ENCODE assay signal across 8 cellular contexts in the genomic region with DNA sequence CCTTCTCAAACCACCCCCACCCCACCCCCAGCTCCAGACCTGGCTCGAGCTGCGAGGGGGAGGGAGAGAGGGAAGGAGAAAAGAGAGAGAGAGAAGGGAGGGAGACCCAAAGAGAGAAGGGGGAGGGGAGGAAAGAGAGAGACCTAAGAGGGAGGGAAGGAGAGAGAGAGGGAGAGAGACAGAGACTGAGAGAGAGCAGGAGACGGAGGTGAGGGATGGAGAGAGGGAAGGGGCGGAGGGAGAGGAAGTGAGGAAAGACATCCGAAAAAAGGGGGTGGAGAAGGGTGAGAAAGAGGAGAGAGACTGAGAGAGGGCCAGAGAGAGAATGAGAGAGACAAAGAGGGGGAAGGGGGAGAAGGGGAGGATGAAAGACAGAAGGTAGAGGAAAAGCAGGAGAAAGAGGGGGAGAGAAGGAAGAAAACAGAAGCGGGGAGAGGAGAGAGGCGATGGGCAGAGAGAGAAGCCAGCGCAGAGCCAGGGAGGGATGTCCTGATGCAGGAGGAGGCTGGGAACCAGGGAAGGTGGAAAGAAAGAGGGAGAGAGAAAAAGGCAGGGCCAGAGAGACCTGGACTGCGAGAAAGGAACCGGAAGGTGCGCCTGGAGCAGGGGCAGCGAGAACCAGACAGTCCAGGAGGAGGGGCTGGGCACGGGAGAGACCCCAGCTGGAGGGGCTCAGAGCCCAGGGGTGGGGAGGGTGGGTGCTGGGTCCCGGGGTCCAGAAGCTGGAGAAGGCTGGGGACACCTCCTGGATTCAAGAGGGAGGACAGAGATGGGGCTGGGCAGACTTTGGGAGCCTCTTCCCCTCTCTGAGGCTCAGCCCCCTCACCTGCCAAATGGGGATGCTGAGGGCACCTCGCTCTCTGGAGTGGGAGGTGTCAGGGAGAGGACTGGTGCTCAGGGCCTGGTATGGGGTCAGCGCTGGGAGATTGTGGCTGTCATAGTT. TPM values are rescaled to one million over a fixed set of nuclear protein-coding genes. Genes with fewer than 3 reads are reported as not detected.
DNase-seq lines count a peak whose midpoint lies in the region; ATAC-seq and TF ChIP-seq lines count a peak whose summit lies in the region.

No MANE protein-coding gene starts in this region.

- peak overlapping the region; percentile 96 for H2AK5ac ChIP-seq in mesendoderm (ENCODE audit: low read length)

- no peak for TF ChIP-seq CTCF in mammary epithelial cell (conservative IDR thresholded peaks at IDR 0.05 in 1 of 2, IDR thresholded peaks at IDR 0.05 in 1 of 2; ENCODE audit: extremely low read depth in 1 of 2, insufficient read depth in 1 of 2, low read depth in 1 of 2, low read length in 2 of 2)
- peak in 1 of 4 experiments; percentile 24 for TF ChIP-seq CTCF in uterus (IDR thresholded peaks at IDR 0.05)

- H3K56ac ChIP-seq in mesendoderm (ENCODE audit: low read length): peak overlapping the region; percentile 93

- H3K27me3 Mint-ChIP-seq in activated CD8-positive, alpha-beta memory T cell treated with anti-CD3 and anti-CD28 coated beads, Interleukin-2, amount 10 ng/mL, durations not matched to agents 7 days and 5 days: peaks cover 19% of the 10 kb centered on the region

- peaks cover 3% of the 10 kb centered on the region for H3K4me1 Mint-ChIP-seq in activated CD8-positive, alpha-beta memory T cell treated with anti-CD3 and anti-CD28 coated beads, Interleukin-2, amount 10 ng/mL, durations not matched to agents 7 days and 5 days

- peaks cover 31% of the 10 kb centered on the region for H3K79me1 ChIP-seq in mesendoderm (ENCODE audit: low read length)

- no peak overlapping the region for H3K4me3 Mint-ChIP-seq in activated CD8-positive, alpha-beta memory T cell treated with anti-CD3 and anti-CD28 coated beads, Interleukin-2, amount 10 ng/mL, durations not matched to agents 7 days and 5 days

- H3K4me2 ChIP-seq in BLaER1 treated with 17β-estradiol and CSF1 and Interleukin-3, amounts not matched to agents 10 nM and 100 nM: peak overlapping the region; percentile 89 to 99 (median 96)
- H3K4me2 ChIP-seq in Karpas-422 (ENCODE audit: low read depth, low read length, poor library complexity, severe bottlenecking) (peak overlapping the region; percentile 95), mammary epithelial cell (ENCODE audit: insufficient read depth, low read depth, low read length) (peak overlapping the region; percentile 97), mesendoderm (ENCODE audit: low read length) (peak overlapping the region; percentile 84)

- no peak overlapping the region for H2BK120ac ChIP-seq in mesendoderm (ENCODE audit: low read depth, low read length)

- H2BK15ac ChIP-seq in mesendoderm (replicated peaks; ENCODE audit: low read depth): no peak overlapping the region

- H3K9ac ChIP-seq in BLaER1 treated with 17β-estradiol and CSF1 and Interleukin-3, amounts not matched to agents 10 nM and 100 nM: peak overlapping the region; percentile 81 to 98 (median 85)
- H3K9ac ChIP-seq in Karpas-422 (ENCODE audit: low read length) (peak overlapping the region; percentile 84), mammary epithelial cell (ENCODE audit: insufficient read depth, low read length) (peak overlapping the region; percentile 9), mesendoderm (ENCODE audit: low read length) (peak overlapping the region; percentile 72)

- TF ChIP-seq POLR2A in uterus (IDR thresholded peaks at IDR 0.05): no peak

- dilution Hi-C loops in mammary epithelial cell (cut with HindIII; ENCODE audit: low sequenced_read_pairs): no loop called here

- in situ Hi-C loops in mammary epithelial cell (cut with MboI; ENCODE audit: low sequenced_read_pairs in 2 of 2): no loop called here

- peaks cover 30 to 46% (median 43%) of the 10 kb centered on the region in 11 experiments for H3K36me3 ChIP-seq in BLaER1 treated with 17β-estradiol and CSF1 and Interleukin-3, amounts not matched to agents 10 nM and 100 nM
- H3K36me3 ChIP-seq in Karpas-422 (ENCODE audit: insufficient read depth, low read length): no peaks in the 10 kb centered on the region
- peaks cover 10% of the 10 kb centered on the region for H3K36me3 ChIP-seq in mammary epithelial cell (ENCODE audit: insufficient read depth, low read length)
- H3K36me3 ChIP-seq in mesendoderm (ENCODE audit: control insufficient read depth, insufficient read depth, low read length): peaks cover 2% of the 10 kb centered on the region
- H3K36me3 ChIP-seq in uterus: no peaks in the 10 kb centered on the region

- no peaks in the 10 kb centered on the region for H3K27me3 ChIP-seq in BLaER1 treated with 17β-estradiol and CSF1 and Interleukin-3, amounts not matched to agents 10 nM and 100 nM
- H3K27me3 ChIP-seq in Karpas-422 (ENCODE audit: low read length) (no peaks in the 10 kb centered on the region), mammary epithelial cell (ENCODE audit: insufficient read depth, low read length) (no peaks in the 10 kb centered on the region), mesendoderm (ENCODE audit: insufficient read depth, low read length, poor library complexity) (no peaks in the 10 kb centered on the region), uterus (no peaks in the 10 kb centered on the region)

- H3K4ac ChIP-seq in mesendoderm (ENCODE audit: low read depth, low read length): peak overlapping the region; percentile 26

- H3K79me2 ChIP-seq in Karpas-422 (ENCODE audit: low read length) (no peaks in the 10 kb centered on the region), mammary epithelial cell (ENCODE audit: insufficient read depth, low read length) (peaks cover 85% of the 10 kb centered on the region), mesendoderm (ENCODE audit: control insufficient read depth, insufficient read depth, low read length) (peaks cover 33% of the 10 kb centered on the region)

- H3K9me2 ChIP-seq in Karpas-422 (replicated peaks; ENCODE audit: insufficient read depth, low read length): no peaks in the 10 kb centered on the region

- no peak overlapping the region for H3K27ac Mint-ChIP-seq in activated CD8-positive, alpha-beta memory T cell treated with anti-CD3 and anti-CD28 coated beads, Interleukin-2, amount 10 ng/mL, durations not matched to agents 7 days and 5 days

- peak overlapping the region; percentile 13 for H2BK5ac ChIP-seq in mesendoderm (ENCODE audit: low read length)

- H3K23ac ChIP-seq in mesendoderm (ENCODE audit: low read length): peak overlapping the region; percentile 9

- CTCF ChIA-PET in mammary epithelial cell (lab: Charles Lee; ENCODE audit: low non-redundant PET): no interaction called here
- CTCF ChIA-PET in activated CD8-positive, alpha-beta memory T cell treated with anti-CD3 and anti-CD28 coated beads, Interleukin-2, amount 10 ng/mL, durations not matched to agents 7 days and 5 days (lab: Charles Lee): interaction anchor here (1.4 kb wide), 1 partner anchor 13 kb away, joined by 4 read pairs; no protein-coding TSS in a partner anchor

- peaks cover 33 to 63% (median 42%) of the 10 kb centered on the region in 10 experiments for H3K4me1 ChIP-seq in BLaER1 treated with 17β-estradiol and CSF1 and Interleukin-3, amounts not matched to agents 10 nM and 100 nM
- H3K4me1 ChIP-seq in Karpas-422 (ENCODE audit: low read length) (peaks cover 19% of the 10 kb centered on the region), mammary epithelial cell (ENCODE audit: insufficient read depth, low read length) (peaks cover 20% of the 10 kb centered on the region), mesendoderm (ENCODE audit: control insufficient read depth, low read depth, low read length) (peaks cover 6% of the 10 kb centered on the region), uterus (peaks cover 0 to 24% of the 10 kb centered on the region in 2 donors)

- no peaks in the 10 kb centered on the region for H3K9me3 ChIP-seq in BLaER1 treated with 17β-estradiol and CSF1 and Interleukin-3, amounts not matched to agents 10 nM and 100 nM (replicated peaks in 1 of 11)
- no peaks in the 10 kb centered on the region for H3K9me3 ChIP-seq in Karpas-422 (ENCODE audit: low read length)
- H3K9me3 ChIP-seq in mammary epithelial cell (replicated peaks; ENCODE audit: insufficient read depth, low read length): no peaks in the 10 kb centered on the region
- no peaks in the 10 kb centered on the region for H3K9me3 ChIP-seq in uterus

- DNase-seq in Karpas-422 (peak; percentile 52), mammary epithelial cell (no peak), mesendoderm (peak; percentile 96), uterus (no peak)
- DNase-seq in activated CD8-positive, alpha-beta memory T cell treated with anti-CD3 and anti-CD28 coated beads, Interleukin-2, amount 10 ng/mL, durations not matched to agents 7 days and 5 days: no peak
- DNase-seq in activated effector memory CD4-positive, alpha-beta T cell treated with Interleukin-2 at 50 U/mL for 16 hours: no peak

- H3K4me3 ChIP-seq in BLaER1 treated with 17β-estradiol and CSF1 and Interleukin-3, amounts not matched to agents 10 nM and 100 nM: peak overlapping the region; percentile 72 to 96 (median 81)
- peak overlapping the region; percentile 73 for H3K4me3 ChIP-seq in Karpas-422 (ENCODE audit: low read length)
- H3K4me3 ChIP-seq in mammary epithelial cell (replicated peaks in 1 of 3; ENCODE audit: insufficient read depth in 1 of 3, low read depth in 2 of 3, low read length in 3 of 3): peak overlapping the region; percentile 80 to 94 (median 82)
- peak overlapping the region; percentile 35 for H3K4me3 ChIP-seq in mesendoderm (ENCODE audit: low read length)
- H3K4me3 ChIP-seq in uterus: peak overlapping the region; percentile 95 to 99

- H3K18ac ChIP-seq in mesendoderm (ENCODE audit: low read length): peak overlapping the region; percentile 92

- H2AFZ ChIP-seq in Karpas-422 (ENCODE audit: low read length) (peak overlapping the region; percentile 96), mammary epithelial cell (ENCODE audit: low read depth, low read length) (no peak overlapping the region)

- no peak overlapping the region for H4K8ac ChIP-seq in mesendoderm (ENCODE audit: low read depth, low read length)

- 32% methylated on average over 3 of the region's 16 CpGs for WGBS in mammary epithelial cell (ENCODE audit: low coverage, missing lambda C conversion rate)
- no CpG with 5 or more reads among the region's 16 CpGs for WGBS in mesendoderm (ENCODE audit: extremely low coverage, insufficient coverage, low lambda C conversion rate)

- intact Hi-C loops in mammary epithelial cell (cut with micrococcal nuclease): no loop called here
- intact Hi-C loops in uterus (cut with DNase I; ENCODE audit: low total_unique reads): no loop called here

- H3K9me3 Mint-ChIP-seq in activated CD8-positive, alpha-beta memory T cell treated with anti-CD3 and anti-CD28 coated beads, Interleukin-2, amount 10 ng/mL, durations not matched to agents 7 days and 5 days (ENCODE audit: low read depth): no peaks in the 10 kb centered on the region

- no TSS peak for BruUV-seq in mammary epithelial cell (replicated peaks; lab: Mats Ljungman, UMichigan)

- no peaks in the 10 kb centered on the region for H3K36me3 Mint-ChIP-seq in activated CD8-positive, alpha-beta memory T cell treated with anti-CD3 and anti-CD28 coated beads, Interleukin-2, amount 10 ng/mL, durations not matched to agents 7 days and 5 days

- no peak for ATAC-seq in activated CD8-positive, alpha-beta memory T cell treated with anti-CD3 and anti-CD28 coated beads, Interleukin-2, amount 10 ng/mL, durations not matched to agents 7 days and 5 days
- no peak for ATAC-seq in HG02885 (IDR thresholded peaks at IDR 0.05; ENCODE audit: poor library complexity, unreplicated experiment)

- H4K5ac ChIP-seq in mesendoderm (ENCODE audit: low read length): no peak overlapping the region

- H4K20me1 ChIP-seq in BLaER1 treated with 17β-estradiol and CSF1 and Interleukin-3, amounts not matched to agents 10 nM and 100 nM: peaks cover 13 to 57% (median 48%) of the 10 kb centered on the region in 11 experiments; a peak in 20 of 22 replicates
- H4K20me1 ChIP-seq in Karpas-422 (ENCODE audit: insufficient read depth, low read depth, low read length) (no peaks in the 10 kb centered on the region), mammary epithelial cell (ENCODE audit: insufficient read depth, low read length) (no peaks in the 10 kb centered on the region)

- peak overlapping the region; percentile 70 to 98 (median 81); a peak in 19 of 22 replicates for H3K27ac ChIP-seq in BLaER1 treated with 17β-estradiol and CSF1 and Interleukin-3, amounts not matched to agents 10 nM and 100 nM
- no peak overlapping the region for H3K27ac ChIP-seq in Karpas-422 (ENCODE audit: low read length)
- no peak overlapping the region for H3K27ac ChIP-seq in mammary epithelial cell (ENCODE audit: insufficient read depth, low read depth, low read length)
- H3K27ac ChIP-seq in mesendoderm (ENCODE audit: low read depth, low read length): peak overlapping the region; percentile 48
- H3K27ac ChIP-seq in uterus: peak overlapping the region; percentile 100

RNA-seq across cellular contexts. Expression of a gene that starts 1.7 kb away (rescaled TPM):
- total RNA-seq in Karpas-422 (2014; rRNA removed; shearing (Covaris generic); ENCODE audit: low replicate concordance): 20.7 and 49.8 TPM in 2 replicates
- total RNA-seq in mammary epithelial cell (10 to 100 TPM in 1 of 2 donors, 1 to 10 TPM in 1; 3.7 to 16.1 TPM), uterus (100 to 1,000 TPM in 1 of 4 donors, 10 to 100 TPM in 2, 1 to 10 TPM in 1; 9.7 to 112 (median 22.5) TPM)
- 5.2 TPM for polyA plus RNA-seq in mammary epithelial cell
- 1.2 TPM for polyA minus RNA-seq in mammary epithelial cell
- 2.2 TPM for polyA plus RNA-seq in mesendoderm (2013, experiment 1 of 2)
- 1.7 TPM for polyA plus RNA-seq in mesendoderm (2013, experiment 2 of 2)
- 1 to 10 TPM; 2.3 to 2.6 TPM for total RNA-seq in activated CD8-positive, alpha-beta memory T cell treated with anti-CD3 and anti-CD28 coated beads, Interleukin-2, amount 10 ng/mL, durations not matched to agents 7 days and 5 days

RNA-seq across cellular contexts. Expression of a gene that starts 32.4 kb away (rescaled TPM):
- not detected in 2 replicates for total RNA-seq in Karpas-422 (2014; rRNA removed; shearing (Covaris generic); ENCODE audit: low replicate concordance)
- under 1 TPM in 1 of 2 donors, not detected in 1; 0.82 TPM for total RNA-seq in mammary epithelial cell
- 0.05 TPM for polyA plus RNA-seq in mammary epithelial cell
- polyA minus RNA-seq in mammary epithelial cell: not detected
- 0.10 TPM for polyA plus RNA-seq in mesendoderm (2013, experiment 1 of 2)
- polyA plus RNA-seq in mesendoderm (2013, experiment 2 of 2): 0.10 TPM
- 1 to 10 TPM in 1 of 4 donors, under 1 TPM in 3; 0.29 to 2.0 (median 0.70) TPM for total RNA-seq in uterus
- total RNA-seq in activated CD8-positive, alpha-beta memory T cell treated with anti-CD3 and anti-CD28 coated beads, Interleukin-2, amount 10 ng/mL, durations not matched to agents 7 days and 5 days: not detected

RNA-seq across cellular contexts. Expression of a gene that starts 44.8 kb away (rescaled TPM):
- 1.0 TPM in 1 of 2 replicates, not detected in the other for total RNA-seq in Karpas-422 (2014; rRNA removed; shearing (Covaris generic); ENCODE audit: low replicate concordance)
- total RNA-seq in mammary epithelial cell (not detected), uterus (1 to 10 TPM in 2 of 4 donors, under 1 TPM in 1, not detected in 1; 0.69 to 3.5 (median 1.0) TPM)
- 0.03 TPM for polyA plus RNA-seq in mammary epithelial cell
- not detected for polyA minus RNA-seq in mammary epithelial cell
- 0.01 TPM for polyA plus RNA-seq in mesendoderm (2013, experiment 1 of 2)
- 0.03 TPM for polyA plus RNA-seq in mesendoderm (2013, experiment 2 of 2)
- under 1 TPM in 1 of 2 experiments, not detected in 1; 0.91 TPM for total RNA-seq in activated CD8-positive, alpha-beta memory T cell treated with anti-CD3 and anti-CD28 coated beads, Interleukin-2, amount 10 ng/mL, durations not matched to agents 7 days and 5 days

Comparison
In these comparisons a context has a peak if more than half of its experiments do, and no peak if none do; other contexts are left out.
1. H3K27ac ChIP-seq: peak in BLaER1 treated with 17β-estradiol and CSF1 and Interleukin-3, amounts not matched to agents 10 nM and 100 nM (11 of 11), mesendoderm (single experiment) and uterus (2 of 2); none in Karpas-422 (single experiment) and mammary epithelial cell (single experiment).
2. H3K4me3 ChIP-seq: peak in every context shown above with its lines; median percentile 97 in uterus; 82 in mammary epithelial cell; 81 in BLaER1 treated with 17β-estradiol and CSF1 and Interleukin-3, amounts not matched to agents 10 nM and 100 nM; 73 in Karpas-422; 35 in mesendoderm.
3. H3K9ac ChIP-seq: peak in every context shown above with its lines; median percentile 85 in BLaER1 treated with 17β-estradiol and CSF1 and Interleukin-3, amounts not matched to agents 10 nM and 100 nM; 84 in Karpas-422; 72 in mesendoderm; 9 in mammary epithelial cell.
4. DNase-seq: peak in Karpas-422 (single experiment) and mesendoderm (single experiment); none in mammary epithelial cell (single experiment), uterus (0 of 2), activated CD8-positive, alpha-beta memory T cell treated with anti-CD3 and anti-CD28 coated beads, Interleukin-2, amount 10 ng/mL, durations not matched to agents 7 days and 5 days (single experiment) and activated effector memory CD4-positive, alpha-beta T cell treated with Interleukin-2 at 50 U/mL for 16 hours (single experiment).
5. Peak in every context shown above with its lines, with median percentiles within 50 percentile points of each other: H3K4me2 ChIP-seq.